26 cellular contexts compared by ENCODE assay signal in genomic region chr1:233032916-233033315, GRCh38.
"Had no signal": no experiment of that assay in that cellular context is flagged by ENCODE, and none has a peak within 500 bp of the region (broad histone marks: within the 10 kb centered on the region; RNA-seq: fewer than 3 reads in every experiment).

No MANE protein-coding gene starts in this region.

- ATAC-seq: activated T-cell treated with anti-CD3 and anti-CD28 coated beads, Interleukin-2, amount 50 U/mL, for 4 hours; activated T-helper 17 cell treated with anti-CD3 and anti-CD28 coated beads, Interleukin-2, amount 50 U/mL, for 72 hours; esophagus mucosa; WTC11 had no signal

- H3K27me3 Mint-ChIP-seq: activated CD4-positive, alpha-beta memory T cell treated with anti-CD3 and anti-CD28 coated beads for 36 hours; activated naive CD8-positive, alpha-beta T cell; activated T-helper 17 cell treated with anti-CD3 and anti-CD28 coated beads, Interleukin-2, amount 50 U/mL, for 72 hours; central memory CD8-positive, alpha-beta T cell; dendritic cell treated with granulocyte-macrophage colony-stimulating factor and Interleukin-4, amounts not matched to agents 40 ng/mL and 50 ng/mL, for 4 days had no signal

- DNase-seq: activated CD4-positive, alpha-beta memory T cell treated with anti-CD3 and anti-CD28 coated beads for 36 hours; activated CD4-positive, alpha-beta T cell treated with anti-CD3 and anti-CD28 coated beads for 1 hour; activated CD4-positive, alpha-beta T cell treated with anti-CD3 and anti-CD28 coated beads for 48 hours; activated CD4-positive, alpha-beta T cell treated with anti-CD3 and anti-CD28 coated beads, Interleukin-2, amount 50 U/mL, for 1 hour; activated CD8-positive, alpha-beta memory T cell treated with anti-CD3 and anti-CD28 coated beads for 24 hours; activated effector memory CD4-positive, alpha-beta T cell treated with Interleukin-2 at 50 U/mL for 16 hours; activated gamma-delta T cell treated with Interleukin-2 at 50 U/mL for 16 hours; activated naive CD4-positive, alpha-beta T cell treated with anti-CD3 and anti-CD28 coated beads, Interleukin-2, amount 50 U/mL, for 16 hours; activated naive CD4-positive, alpha-beta T cell treated with Interleukin-2 at 50 U/mL for 16 hours; activated T-cell treated with anti-CD3 and anti-CD28 coated beads, Interleukin-2, amount 50 U/mL, for 4 hours; amniotic stem cell; anterior cingulate cortex; brain microvascular endothelial cell; dorsolateral prefrontal cortex; effector memory CD4-positive, alpha-beta T cell; endodermal cell; head of caudate nucleus; T-helper 2 cell had no signal

- H3K4me3 ChIP-seq: coronary artery, dorsolateral prefrontal cortex had no signal

- H3K27ac ChIP-seq: brain microvascular endothelial cell, coronary artery, dorsolateral prefrontal cortex, VCaP had no signal

- H3K27ac Mint-ChIP-seq: activated CD4-positive, alpha-beta memory T cell treated with anti-CD3 and anti-CD28 coated beads for 36 hours; activated naive CD8-positive, alpha-beta T cell; activated T-helper 17 cell treated with anti-CD3 and anti-CD28 coated beads, Interleukin-2, amount 50 U/mL, for 72 hours; dendritic cell treated with granulocyte-macrophage colony-stimulating factor and Interleukin-4, amounts not matched to agents 40 ng/mL and 50 ng/mL, for 4 days; endodermal cell; WTC11 had no signal

- H3K36me3 ChIP-seq: brain microvascular endothelial cell had no signal

- H3K9me3 Mint-ChIP-seq: activated CD4-positive, alpha-beta memory T cell treated with anti-CD3 and anti-CD28 coated beads for 36 hours; activated T-cell treated with anti-CD3 and anti-CD28 coated beads, Interleukin-2, amount 50 U/mL, for 4 hours; activated T-helper 17 cell treated with anti-CD3 and anti-CD28 coated beads, Interleukin-2, amount 50 U/mL, for 72 hours; central memory CD8-positive, alpha-beta T cell; dendritic cell treated with granulocyte-macrophage colony-stimulating factor and Interleukin-4, amounts not matched to agents 40 ng/mL and 50 ng/mL, for 4 days; endodermal cell; WTC11 had no signal

- H3K4me1 Mint-ChIP-seq: activated T-helper 17 cell treated with anti-CD3 and anti-CD28 coated beads, Interleukin-2, amount 50 U/mL, for 72 hours; central memory CD8-positive, alpha-beta T cell had no signal

- H3K4me3 Mint-ChIP-seq: activated CD4-positive, alpha-beta memory T cell treated with anti-CD3 and anti-CD28 coated beads for 36 hours; activated naive CD8-positive, alpha-beta T cell; activated T-cell treated with anti-CD3 and anti-CD28 coated beads, Interleukin-2, amount 50 U/mL, for 4 hours; activated T-helper 17 cell treated with anti-CD3 and anti-CD28 coated beads, Interleukin-2, amount 50 U/mL, for 72 hours; central memory CD8-positive, alpha-beta T cell; dendritic cell treated with granulocyte-macrophage colony-stimulating factor and Interleukin-4, amounts not matched to agents 40 ng/mL and 50 ng/mL, for 4 days; endodermal cell; WTC11 had no signal

- H3K27me3 ChIP-seq: brain microvascular endothelial cell, dorsolateral prefrontal cortex had no signal
